In genomic region chr2:42117923-42118758, GRCh38 we compare ENCODE assay signal across 8 cellular contexts. TPM values are rescaled to one million over a fixed set of nuclear protein-coding genes. Genes with fewer than 3 reads are reported as not detected.
A peak's percentile ranks its signal among the peaks of the same experiment; 100 is the strongest.
DNase-seq lines count a peak whose midpoint lies in the region; ATAC-seq, FAIRE-seq and TF ChIP-seq lines count a peak whose summit lies in the region.

No MANE protein-coding gene starts in this region.

- H3K27me3 ChIP-seq in GM06990 (replicated peaks; ENCODE audit: control insufficient read depth, insufficient read depth, low read length): no peaks in the 10 kb centered on the region
- H3K27me3 ChIP-seq in astrocyte (ENCODE audit: insufficient read depth, low read length): no peaks in the 10 kb centered on the region

- H3K4me3 ChIP-seq in GM06990 (replicated peaks; ENCODE audit: low read depth, low read length) (no peak overlapping the region), astrocyte (ENCODE audit: insufficient read depth, low read depth, low read length) (no peak overlapping the region)

- H3K4me2 ChIP-seq in astrocyte (ENCODE audit: low read length): peak overlapping the region; percentile 47

- H3K36me3 ChIP-seq in GM06990 (ENCODE audit: control insufficient read depth, insufficient read depth, low read length) (no peaks in the 10 kb centered on the region), astrocyte (ENCODE audit: insufficient read depth, low read length) (no peaks in the 10 kb centered on the region)

- H3K27ac Mint-ChIP-seq in astrocyte (ENCODE audit: unreplicated experiment): peak overlapping the region; percentile 60
- no peak overlapping the region for H3K27ac Mint-ChIP-seq in activated T-helper 2 cell treated with anti-CD3 and anti-CD28 coated beads, Interferon-gamma antibody, Interleukin-2, Interleukin-4, amounts not matched to agents 10 μg/mL and 5 μg/mL and 100 μg/mL, durations not matched to agents 14 hours and 24 hours and 36 hours

- H3K36me3 Mint-ChIP-seq in astrocyte (ENCODE audit: low read depth, unreplicated experiment): no peaks in the 10 kb centered on the region
- H3K36me3 Mint-ChIP-seq in activated T-helper 2 cell treated with anti-CD3 and anti-CD28 coated beads, Interferon-gamma antibody, Interleukin-2, Interleukin-4, amounts not matched to agents 10 μg/mL and 5 μg/mL and 100 μg/mL, durations not matched to agents 14 hours and 24 hours and 36 hours (ENCODE audit: low read depth): peaks cover 13% of the 10 kb centered on the region

- FAIRE-seq in astrocyte (lab: Jason Lieb, UNC): peak; percentile 97

- peaks cover 1% of the 10 kb centered on the region for H3K27me3 Mint-ChIP-seq in astrocyte (ENCODE audit: low read depth, unreplicated experiment)
- peaks cover 9% of the 10 kb centered on the region for H3K27me3 Mint-ChIP-seq in activated T-helper 2 cell treated with anti-CD3 and anti-CD28 coated beads, Interferon-gamma antibody, Interleukin-2, Interleukin-4, amounts not matched to agents 10 μg/mL and 5 μg/mL and 100 μg/mL, durations not matched to agents 14 hours and 24 hours and 36 hours (ENCODE audit: low read depth)

- H3K4me1 ChIP-seq in astrocyte (ENCODE audit: insufficient read depth, low read length): peaks cover 22% of the 10 kb centered on the region

- H2AFZ ChIP-seq in astrocyte (ENCODE audit: low read depth, low read length): no peak overlapping the region

- intact Hi-C loops in activated T-helper 2 cell treated with anti-CD3 and anti-CD28 coated beads, Interferon-gamma antibody, Interleukin-2, Interleukin-4, amounts not matched to agents 10 μg/mL and 5 μg/mL and 100 μg/mL, durations not matched to agents 14 hours and 24 hours and 36 hours (cut with micrococcal nuclease): loop anchor here (2.0 kb wide), 1 partner anchor 15 kb away; no protein-coding TSS in a partner anchor

- H3K79me2 ChIP-seq in astrocyte (ENCODE audit: insufficient read depth, low read length): no peaks in the 10 kb centered on the region

- peak overlapping the region; percentile 14 for H3K27ac ChIP-seq in astrocyte (ENCODE audit: low read depth, low read length)

- no peaks in the 10 kb centered on the region for H3K9me3 ChIP-seq in astrocyte (ENCODE audit: insufficient read depth, low read depth, low read length)

- in situ Hi-C loops in KBM-7 (cut with MboI; ENCODE audit: low pct_unique_long_range_greater_than_20kb, low sequenced_read_pairs): no loop called here

- peaks cover 32% of the 10 kb centered on the region for H3K4me1 Mint-ChIP-seq in astrocyte (ENCODE audit: low read depth, unreplicated experiment)
- H3K4me1 Mint-ChIP-seq in activated T-helper 2 cell treated with anti-CD3 and anti-CD28 coated beads, Interferon-gamma antibody, Interleukin-2, Interleukin-4, amounts not matched to agents 10 μg/mL and 5 μg/mL and 100 μg/mL, durations not matched to agents 14 hours and 24 hours and 36 hours (ENCODE audit: low read depth): peaks cover 27% of the 10 kb centered on the region

- H3K9me3 Mint-ChIP-seq in astrocyte (ENCODE audit: unreplicated experiment): no peaks in the 10 kb centered on the region
- H3K9me3 Mint-ChIP-seq in activated T-helper 2 cell treated with anti-CD3 and anti-CD28 coated beads, Interferon-gamma antibody, Interleukin-2, Interleukin-4, amounts not matched to agents 10 μg/mL and 5 μg/mL and 100 μg/mL, durations not matched to agents 14 hours and 24 hours and 36 hours: peaks cover 13% of the 10 kb centered on the region

- no peak overlapping the region for H3K9ac ChIP-seq in astrocyte (ENCODE audit: low read length)

- peak; percentile 59 for DNase-seq in GM06990 (ENCODE audit: extremely low read depth, insufficient read length)
- peak; percentile 83 for DNase-seq in KBM-7
- DNase-seq in astrocyte (ENCODE audit: low read depth): peak; percentile 77
- DNase-seq in medulla oblongata (ENCODE audit: extremely low spot score): peak; percentile 76
- no peak for DNase-seq in SHP77 (lab: John Stamatoyannopoulos, UW)
- DNase-seq in OCI-M2 (lab: John Stamatoyannopoulos, UW; ENCODE audit: unreplicated experiment): no peak
- DNase-seq in activated T-helper 2 cell treated with anti-CD3 and anti-CD28 coated beads, Interferon-gamma antibody, Interleukin-2, Interleukin-4, amounts not matched to agents 10 μg/mL and 5 μg/mL and 100 μg/mL, durations not matched to agents 14 hours and 24 hours and 36 hours (ENCODE audit: low spot score): no peak

- H4K20me1 ChIP-seq in astrocyte (ENCODE audit: insufficient read depth, low read length): no peaks in the 10 kb centered on the region

- TF ChIP-seq CTCF in GM06990 (IDR thresholded peaks at IDR 0.05; ENCODE audit: insufficient read depth, low read length, poor library complexity, severe bottlenecking) (no peak), astrocyte (IDR thresholded peaks at IDR 0.05; ENCODE audit: insufficient read depth, low read depth, low read length) (no peak)

- H3K4me3 Mint-ChIP-seq in astrocyte (ENCODE audit: unreplicated experiment): no peak overlapping the region
- H3K4me3 Mint-ChIP-seq in activated T-helper 2 cell treated with anti-CD3 and anti-CD28 coated beads, Interferon-gamma antibody, Interleukin-2, Interleukin-4, amounts not matched to agents 10 μg/mL and 5 μg/mL and 100 μg/mL, durations not matched to agents 14 hours and 24 hours and 36 hours (ENCODE audit: low read depth): no peak overlapping the region

- peak; percentile 84 for ATAC-seq in GM21737 (IDR thresholded peaks at IDR 0.05; ENCODE audit: unreplicated experiment)

RNA-seq across cellular contexts. Expression of gene EML4, which starts 51.0 kb away (rescaled TPM):
- total RNA-seq in astrocyte: 68.2 and 71.9 TPM in 2 replicates
- total RNA-seq in activated T-helper 2 cell treated with anti-CD3 and anti-CD28 coated beads, Interferon-gamma antibody, Interleukin-2, Interleukin-4, amounts not matched to agents 10 μg/mL and 5 μg/mL and 100 μg/mL, durations not matched to agents 14 hours and 24 hours and 36 hours: 43.0 and 45.2 TPM in 2 replicates

Comparison
In these comparisons a context has a peak if more than half of its experiments do, and no peak if none do; other contexts are left out.
1. DNase-seq: peak in GM06990 (single experiment), KBM-7 (single experiment), astrocyte (single experiment) and medulla oblongata (single experiment); none in SHP77 (0 of 2), OCI-M2 (single experiment) and activated T-helper 2 cell treated with anti-CD3 and anti-CD28 coated beads, Interferon-gamma antibody, Interleukin-2, Interleukin-4, amounts not matched to agents 10 μg/mL and 5 μg/mL and 100 μg/mL, durations not matched to agents 14 hours and 24 hours and 36 hours (single experiment).